Comparison of ENCODE assay signal across 9 cellular contexts in the genomic region with DNA sequence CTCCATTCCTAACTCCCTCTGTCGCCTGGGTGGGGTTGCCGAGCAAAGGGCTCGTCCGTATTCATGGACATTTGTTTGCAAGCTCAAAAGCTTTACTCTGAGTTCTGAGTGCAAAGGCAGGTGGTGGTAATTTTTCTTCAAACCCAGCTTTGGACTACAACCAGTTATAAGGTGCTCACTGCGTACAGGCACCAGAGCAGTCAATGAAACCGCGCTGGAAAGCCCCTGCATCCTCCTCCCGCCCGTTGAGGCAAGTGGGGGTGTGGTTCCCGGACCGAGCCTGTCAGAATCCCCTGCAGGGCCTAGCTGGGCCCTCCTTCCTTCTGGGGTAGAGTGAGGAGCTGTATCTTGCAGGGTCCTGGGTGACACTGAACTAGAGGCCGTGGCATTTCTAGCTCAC. TPM values are rescaled to one million over a fixed set of nuclear protein-coding genes. Genes with fewer than 3 reads are reported as not detected.
DNase-seq lines count a peak whose midpoint lies in the region; ATAC-seq and TF ChIP-seq lines count a peak whose summit lies in the region.
"Had no signal": no experiment of that assay in that cellular context is flagged by ENCODE, and none has a peak within 500 bp of the region (broad histone marks: within the 10 kb centered on the region; RNA-seq: fewer than 3 reads in every experiment).

No MANE protein-coding gene starts in this region.

- whole genome bisulfite sequencing in endodermal cell (ENCODE audit: insufficient coverage in 1 of 2, insufficient read length in 1 of 2), 2 experiments: 85 to 90% methylated on average over 6 to 12 of the region's 12 CpGs

- H3K27ac ChIP-seq in upper lobe of right lung (no peak overlapping the region), endodermal cell (ENCODE audit: low read depth, low read length) (no peak overlapping the region)

- ATAC-seq in GM18498 (IDR thresholded peaks at IDR 0.05; ENCODE audit: unreplicated experiment) (peak; percentile 35), HG02759 (IDR thresholded peaks at IDR 0.05; ENCODE audit: unreplicated experiment) (peak; percentile 49), naive B cell (ENCODE audit: low read depth in 2 of 2) (peak; percentile 79), upper lobe of right lung (no peak)

- POLR2A ChIA-PET in HEK293T (lab: Yijun Ruan, JAX): interaction anchor here (1.2 to 1.3 kb wide), 2 partner anchors 9 to 101 kb away, joined by 4 read pairs; no protein-coding TSS in a partner anchor

- H3K27me3 Mint-ChIP-seq in naive B cell (no peaks in the 10 kb centered on the region), endodermal cell (ENCODE audit: insufficient read depth) (no peaks in the 10 kb centered on the region)

- H3K4me3 Mint-ChIP-seq in naive B cell (peak overlapping the region; percentile 79 to 96 (median 88)), endodermal cell (no peak overlapping the region)
- H3K4me3 Mint-ChIP-seq: mesothelial cell of epicardium had no signal

- H3K27ac Mint-ChIP-seq in naive B cell (peak overlapping the region; percentile 93 to 98 (median 96)), endodermal cell (no peak overlapping the region)
- H3K27ac Mint-ChIP-seq: mesothelial cell of epicardium had no signal

- peak; percentile 43 for DNase-seq in activated CD4-positive, CD25-positive, alpha-beta regulatory T cell treated with anti-CD3 and anti-CD28 coated beads, Interleukin-2, amount 50 U/mL, for 16 hours (ENCODE audit: low read depth, low spot score)
- DNase-seq in naive B cell (peak; percentile 74), HEK293T (ENCODE audit: extremely low spot score) (no peak), middle frontal gyrus (ENCODE audit: extremely low spot score, low spot score) (no peak), upper lobe of right lung (no peak), endodermal cell (no peak)

- H3K27me3 ChIP-seq in upper lobe of right lung: no peaks in the 10 kb centered on the region
- H3K27me3 ChIP-seq in endodermal cell (ENCODE audit: control insufficient read depth, insufficient read depth, low read length, poor library complexity, severe bottlenecking): no peaks in the 10 kb centered on the region

- no peak for TF ChIP-seq CTCF in upper lobe of right lung (IDR thresholded peaks at IDR 0.05)
- TF ChIP-seq CTCF in endodermal cell (conservative IDR thresholded peaks at IDR 0.05): no peak

- CTCF ChIA-PET in HEK293T (lab: Yijun Ruan, JAX): interaction anchor here (0.6 to 1.6 kb wide), 21 partner anchors 7 to 142 kb away, joined by 3 to 7 read pairs (median 4); no protein-coding TSS in a partner anchor

- intact Hi-C loops in upper lobe of right lung (cut with DNase I): no loop called here

- no peaks in the 10 kb centered on the region for H3K36me3 ChIP-seq in upper lobe of right lung
- H3K36me3 ChIP-seq in endodermal cell (ENCODE audit: control insufficient read depth, insufficient read depth, low read length): no peaks in the 10 kb centered on the region

- H3K9me3 ChIP-seq in upper lobe of right lung (no peaks in the 10 kb centered on the region), endodermal cell (ENCODE audit: control insufficient read depth, low read length) (no peaks in the 10 kb centered on the region)

- H3K4me1 ChIP-seq in upper lobe of right lung (peaks cover 18% of the 10 kb centered on the region), endodermal cell (ENCODE audit: control insufficient read depth, insufficient read depth, low read length) (no peaks in the 10 kb centered on the region)

- H3K9me3 Mint-ChIP-seq in naive B cell (no peaks in the 10 kb centered on the region), endodermal cell (no peaks in the 10 kb centered on the region)

- H3K36me3 Mint-ChIP-seq in naive B cell (peaks cover 0 to 5% of the 10 kb centered on the region in 2 donors), endodermal cell (ENCODE audit: low read depth) (peaks cover 12% of the 10 kb centered on the region)

- H3K9ac ChIP-seq in endodermal cell (ENCODE audit: extremely low read depth, low read length, poor library complexity, severe bottlenecking): no peak overlapping the region

- H3K4me3 ChIP-seq in upper lobe of right lung: no peak overlapping the region
- H3K4me3 ChIP-seq in endodermal cell (ENCODE audit: low read length): no peak overlapping the region

- peaks cover 30 to 40% (median 34%) of the 10 kb centered on the region in 3 donors for H3K4me1 Mint-ChIP-seq in naive B cell
- H3K4me1 Mint-ChIP-seq in endodermal cell: peaks cover 17% of the 10 kb centered on the region

TF ChIP-seq in HEK293T, 16 proteins besides CTCF, POLR2A, EP300 and RAD21:
- TF ChIP-seq L3MBTL2 (conservative IDR thresholded peaks at IDR 0.05): no peak
- TF ChIP-seq HDGF (IDR thresholded peaks at IDR 0.05; ENCODE audit: borderline replicate concordance): no peak
- no peak for TF ChIP-seq ARNT (IDR thresholded peaks at IDR 0.05)
- TF ChIP-seq TARDBP (IDR thresholded peaks at IDR 0.05): no peak
- no peak for TF ChIP-seq SUZ12 (IDR thresholded peaks at IDR 0.05)
- no peak for TF ChIP-seq CTBP1 (IDR thresholded peaks at IDR 0.05; ENCODE audit: borderline replicate concordance)
- TF ChIP-seq ZNF384 (IDR thresholded peaks at IDR 0.05): no peak
- no peak for TF ChIP-seq NFRKB (IDR thresholded peaks at IDR 0.05)
- no peak for TF ChIP-seq FOXK2 (IDR thresholded peaks at IDR 0.05)
- TF ChIP-seq ELF4 (IDR thresholded peaks at IDR 0.05): no peak
- TF ChIP-seq FOXM1 (IDR thresholded peaks at IDR 0.05; ENCODE audit: borderline replicate concordance): no peak
- TF ChIP-seq, protein P1, sequence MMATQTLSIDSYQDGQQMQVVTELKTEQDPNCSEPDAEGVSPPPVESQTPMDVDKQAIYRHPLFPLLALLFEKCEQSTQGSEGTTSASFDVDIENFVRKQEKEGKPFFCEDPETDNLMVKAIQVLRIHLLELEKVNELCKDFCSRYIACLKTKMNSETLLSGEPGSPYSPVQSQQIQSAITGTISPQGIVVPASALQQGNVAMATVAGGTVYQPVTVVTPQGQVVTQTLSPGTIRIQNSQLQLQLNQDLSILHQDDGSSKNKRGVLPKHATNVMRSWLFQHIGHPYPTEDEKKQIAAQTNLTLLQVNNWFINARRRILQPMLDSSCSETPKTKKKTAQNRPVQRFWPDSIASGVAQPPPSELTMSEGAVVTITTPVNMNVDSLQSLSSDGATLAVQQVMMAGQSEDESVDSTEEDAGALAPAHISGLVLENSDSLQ (IDR thresholded peaks at IDR 0.05): no peak
- no peak for TF ChIP-seq LEF1 (IDR thresholded peaks at IDR 0.05; ENCODE audit: borderline replicate concordance)

RNA-seq across cellular contexts. Expression of gene AMZ1, which starts 22.3 kb away (rescaled TPM):
- 1 to 10 TPM in 5 of 6 donors, not detected in 1; 1.4 to 3.3 (median 2.7) TPM for polyA plus RNA-seq in naive B cell (ENCODE audit: low read depth in 6 of 6)
- 0.29 TPM for total RNA-seq in upper lobe of right lung
- total RNA-seq in endodermal cell: 1 to 10 TPM in 1 of 2 donors, under 1 TPM in 1; 0.66 to 1.6 TPM
- polyA plus RNA-seq in endodermal cell (2013, experiment 1 of 2): 0.07 TPM
- not detected for polyA plus RNA-seq in endodermal cell (2013, experiment 2 of 2)

Comparison
In these comparisons a context has a peak if more than half of its experiments do, and no peak if none do; other contexts are left out.
1. DNase-seq: peak in activated CD4-positive, CD25-positive, alpha-beta regulatory T cell treated with anti-CD3 and anti-CD28 coated beads, Interleukin-2, amount 50 U/mL, for 16 hours (single experiment) and naive B cell (single experiment); none in HEK293T (single experiment), middle frontal gyrus (single experiment), upper lobe of right lung (single experiment) and endodermal cell (single experiment).